ENCODE assay signal across 8 cellular contexts in the genomic region with DNA sequence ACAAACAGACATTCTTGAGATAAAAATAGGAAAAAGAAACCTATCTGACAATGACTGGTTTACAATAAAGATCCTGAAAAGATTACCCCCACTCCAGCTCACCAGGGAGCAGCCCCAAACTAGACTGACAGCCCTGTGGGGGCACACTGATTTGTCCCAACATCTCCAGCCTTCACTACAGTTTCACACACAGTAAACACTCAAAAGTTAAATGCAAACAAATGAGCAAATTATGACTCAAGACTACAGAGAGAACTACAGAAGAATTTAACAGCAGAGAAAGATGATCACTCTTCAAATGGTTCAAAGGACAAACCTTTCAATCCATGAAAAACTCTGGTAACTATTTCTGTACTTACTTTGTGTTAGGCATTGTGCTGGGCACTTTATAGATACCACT.
DNase-seq lines count a peak whose midpoint lies in the region; ATAC-seq, FAIRE-seq and TF ChIP-seq lines count a peak whose summit lies in the region.
"Not testable (repeated sequence)": the region's sequence is repeated elsewhere in the genome, so short reads cannot be mapped to it uniquely, and the experiment has no call there.

No MANE protein-coding gene starts in this region.

- H2BK12ac ChIP-seq in H1 (ENCODE audit: low read depth, low read length), result not testable (repeated sequence)

- H2BK5ac ChIP-seq in H1 (ENCODE audit: low read depth, low read length), result not testable (repeated sequence)

- TF ChIP-seq CTCF in AG04450 (IDR thresholded peaks at IDR 0.05; ENCODE audit: low read depth, low read length); HEK293 (tag by site-specific recombination; IDR thresholded peaks at IDR 0.05); MCF 10A (IDR thresholded peaks at IDR 0.05; ENCODE audit: unreplicated experiment); H1 (IDR thresholded peaks at IDR 0.05; ENCODE audit: control extremely low read depth in 1 of 3, insufficient read depth in 1 of 3, low read depth in 1 of 3, low read length in 3 of 3); left lung (IDR thresholded peaks at IDR 0.05): not testable (repeated sequence)

- POLR2A ChIA-PET in AG04450 (lab: Yijun Ruan, JAX); HEK293 (lab: Yijun Ruan, JAX); MCF 10A (lab: Yijun Ruan, JAX); H1 (lab: Charles Lee; ENCODE audit: partially characterized antibody): not testable (repeated sequence)

- not testable (repeated sequence) for H2BK15ac ChIP-seq in H1 (ENCODE audit: low read length)

- intact Hi-C loops in MCF 10A (cut with micrococcal nuclease); left lung (cut with DNase I): not testable (repeated sequence)

- H3K4me1 ChIP-seq in HEK293 (ENCODE audit: control insufficient read depth, insufficient read depth, low read length); H1 (replicated peaks in 1 of 4; ENCODE audit: control insufficient read depth in 3 of 4, insufficient read depth in 4 of 4, low read length in 3 of 4); left lung: not testable (repeated sequence)

- FAIRE-seq in H1 (lab: Jason Lieb, UNC), result peak; percentile 82

- not testable (repeated sequence) for H3K27me3 Mint-ChIP-seq in MCF 10A (ENCODE audit: insufficient read depth, unreplicated experiment)

- H3K23ac ChIP-seq in H1 (ENCODE audit: insufficient read length), result not testable (repeated sequence)

- not testable (repeated sequence) for H3K9me3 Mint-ChIP-seq in MCF 10A (ENCODE audit: unreplicated experiment)

- not testable (repeated sequence) for H3K79me1 ChIP-seq in H1 (ENCODE audit: low read depth, low read length)

- not testable (repeated sequence) for TF ChIP-seq EP300 in H1 (IDR thresholded peaks at IDR 0.05; ENCODE audit: borderline replicate concordance in 1 of 2, low read depth in 2 of 2, low read length in 2 of 2)

- H3K4me3 ChIP-seq in AG04450 (ENCODE audit: low read depth, low read length); HEK293 (ENCODE audit: low read depth, low read length); SK-N-MC; H1 (ENCODE audit: extremely low read depth in 1 of 4, insufficient read depth in 2 of 4, low read depth in 3 of 4, low read length in 4 of 4); left lung: not testable (repeated sequence)

- not testable (repeated sequence) for H2AFZ ChIP-seq in H1 (ENCODE audit: low read length)

- not testable (repeated sequence) for H3K23me2 ChIP-seq in H1 (ENCODE audit: low read depth, low read length)

- not testable (repeated sequence) for H2BK20ac ChIP-seq in H1 (ENCODE audit: low read length)

- ATAC-seq in left lung, result peak; percentile 41

- H3K79me2 ChIP-seq in H1 (ENCODE audit: control insufficient read depth in 1 of 2, insufficient read depth in 2 of 2, low read length in 2 of 2), result not testable (repeated sequence)

- not testable (repeated sequence) for H4K5ac ChIP-seq in H1 (ENCODE audit: insufficient read length, low read depth, low read length)

- not testable (repeated sequence) for H3K4ac ChIP-seq in H1 (replicated peaks; ENCODE audit: insufficient read length, low read depth, low read length)

- H3K9me3 ChIP-seq in AG04450 (ENCODE audit: control insufficient read depth, insufficient read depth, low read length); HEK293 (ENCODE audit: control insufficient read depth, insufficient read depth, low read depth, low read length); SK-N-MC (ENCODE audit: low read depth, low read length); H1 (ENCODE audit: insufficient read depth in 2 of 2, low read depth in 1 of 2, low read length in 1 of 2); left lung: not testable (repeated sequence)

- not testable (repeated sequence) for H4K91ac ChIP-seq in H1 (replicated peaks; ENCODE audit: insufficient read length, low read length)

- not testable (repeated sequence) for H4K20me1 ChIP-seq in H1 (replicated peaks in 1 of 2; ENCODE audit: control insufficient read depth in 1 of 2, insufficient read depth in 2 of 2, low read length in 2 of 2)

- H3K56ac ChIP-seq in H1 (replicated peaks; ENCODE audit: insufficient read length, low read depth, low read length), result not testable (repeated sequence)

- not testable (repeated sequence) for H4K8ac ChIP-seq in H1 (ENCODE audit: extremely low read depth, insufficient read depth, low read length)

- peaks cover 38% of the 10 kb centered on the region for H3K36me3 Mint-ChIP-seq in MCF 10A (ENCODE audit: insufficient read depth, unreplicated experiment)

- not testable (repeated sequence) for BruUV-seq in MCF 10A (replicated peaks; lab: Mats Ljungman, UMichigan)

- H3K4me3 Mint-ChIP-seq in MCF 10A (ENCODE audit: unreplicated experiment), result not testable (repeated sequence)

- H3K27ac Mint-ChIP-seq in MCF 10A (ENCODE audit: low read depth, unreplicated experiment), result peak overlapping the region; percentile 13

- H3K9ac ChIP-seq in SK-N-MC (ENCODE audit: insufficient read length); H1 (replicated peaks in 1 of 4; ENCODE audit: extremely low read depth in 1 of 4, low read depth in 3 of 4, low read length in 3 of 4): not testable (repeated sequence)

- H2BK120ac ChIP-seq in H1 (replicated peaks; ENCODE audit: low read depth, low read length), result not testable (repeated sequence)

- not testable (repeated sequence) for H3K18ac ChIP-seq in H1 (ENCODE audit: extremely low read depth, low read length)

- not testable (repeated sequence) for H2AK5ac ChIP-seq in H1 (ENCODE audit: low read depth, low read length)

- TF ChIP-seq POLR2A in H1 (IDR thresholded peaks at IDR 0.05; ENCODE audit: control extremely low read depth in 1 of 2, low read depth in 2 of 2, low read length in 2 of 2), result not testable (repeated sequence)

- not testable (repeated sequence) for DNase-seq in AG04450 (ENCODE audit: low read depth, low spot score); SK-N-MC (ENCODE audit: low read depth, low spot score); MCF 10A (ENCODE audit: unreplicated experiment); H1 (ENCODE audit: low read depth in 1 of 2, low spot score in 2 of 2); left lung
- peak; percentile 3 for DNase-seq in ELR (ENCODE audit: low read depth)
- DNase-seq in renal cortical epithelial cell (ENCODE audit: low read depth), result peak; percentile 7

- not testable (repeated sequence) for H3K27me3 ChIP-seq in AG04450 (ENCODE audit: control insufficient read depth, insufficient read depth, low read length); H1 (replicated peaks in 1 of 4; ENCODE audit: control insufficient read depth in 3 of 4, extremely low read depth in 1 of 4, insufficient read depth in 3 of 4, low read length in 3 of 4); left lung

- H3K27ac ChIP-seq in AG04450 (ENCODE audit: low read depth, low read length) (peak overlapping the region; percentile 34), SK-N-MC (0 out of 2 replicates have a peak overlapping the region, but pooled peaks have one; percentile 79)
- not testable (repeated sequence) for H3K27ac ChIP-seq in HEK293 (ENCODE audit: extremely low read depth, low read depth, low read length); H1 (ENCODE audit: low read depth, low read length); left lung

- not testable (repeated sequence) for TF ChIP-seq RAD21 in H1 (IDR thresholded peaks at IDR 0.05 in 1 of 2, conservative IDR thresholded peaks at IDR 0.05 in 1 of 2; ENCODE audit: low read depth in 2 of 2, low read length in 2 of 2)

- not testable (repeated sequence) for H3K4me2 ChIP-seq in H1 (ENCODE audit: insufficient read depth in 1 of 2, low read depth in 2 of 2, low read length in 2 of 2)

- not testable (repeated sequence) for H3K14ac ChIP-seq in H1 (ENCODE audit: insufficient read length)

- CTCF ChIA-PET in AG04450 (lab: Charles Lee); HEK293 (lab: Yijun Ruan, JAX); H1 (lab: Charles Lee; ENCODE audit: partially characterized antibody): not testable (repeated sequence)
- CTCF ChIA-PET in MCF 10A (lab: Yijun Ruan, JAX), result interaction anchor here (1.2 kb wide), 1 partner anchor 16 kb away, joined by 4 read pairs; no protein-coding TSS in a partner anchor

- H3K4me1 Mint-ChIP-seq in MCF 10A (ENCODE audit: insufficient read depth, unreplicated experiment), result peaks cover 11% of the 10 kb centered on the region

- H3K36me3 ChIP-seq in HEK293 (ENCODE audit: control insufficient read depth in 2 of 2, insufficient read depth in 1 of 2, low read length in 2 of 2) (peaks cover 0 to 22% of the 10 kb centered on the region in 2 experiments; a peak in 1 of 3 replicates), left lung (peaks cover 0 to 15% of the 10 kb centered on the region in 2 donors)
- not testable (repeated sequence) for H3K36me3 ChIP-seq in SK-N-MC (ENCODE audit: insufficient read depth, low read length); H1 (ENCODE audit: control insufficient read depth in 2 of 4, insufficient read depth in 4 of 4, low read length in 3 of 4)

TF ChIP-seq in HEK293, 187 proteins besides CTCF, POLR2A, EP300 and RAD21:
- peak; percentile 37 for TF ChIP-seq GLIS1 (tag by site-specific recombination; IDR thresholded peaks at IDR 0.05)
